ENCODE assay signal across 16 cellular contexts in the genomic region with DNA sequence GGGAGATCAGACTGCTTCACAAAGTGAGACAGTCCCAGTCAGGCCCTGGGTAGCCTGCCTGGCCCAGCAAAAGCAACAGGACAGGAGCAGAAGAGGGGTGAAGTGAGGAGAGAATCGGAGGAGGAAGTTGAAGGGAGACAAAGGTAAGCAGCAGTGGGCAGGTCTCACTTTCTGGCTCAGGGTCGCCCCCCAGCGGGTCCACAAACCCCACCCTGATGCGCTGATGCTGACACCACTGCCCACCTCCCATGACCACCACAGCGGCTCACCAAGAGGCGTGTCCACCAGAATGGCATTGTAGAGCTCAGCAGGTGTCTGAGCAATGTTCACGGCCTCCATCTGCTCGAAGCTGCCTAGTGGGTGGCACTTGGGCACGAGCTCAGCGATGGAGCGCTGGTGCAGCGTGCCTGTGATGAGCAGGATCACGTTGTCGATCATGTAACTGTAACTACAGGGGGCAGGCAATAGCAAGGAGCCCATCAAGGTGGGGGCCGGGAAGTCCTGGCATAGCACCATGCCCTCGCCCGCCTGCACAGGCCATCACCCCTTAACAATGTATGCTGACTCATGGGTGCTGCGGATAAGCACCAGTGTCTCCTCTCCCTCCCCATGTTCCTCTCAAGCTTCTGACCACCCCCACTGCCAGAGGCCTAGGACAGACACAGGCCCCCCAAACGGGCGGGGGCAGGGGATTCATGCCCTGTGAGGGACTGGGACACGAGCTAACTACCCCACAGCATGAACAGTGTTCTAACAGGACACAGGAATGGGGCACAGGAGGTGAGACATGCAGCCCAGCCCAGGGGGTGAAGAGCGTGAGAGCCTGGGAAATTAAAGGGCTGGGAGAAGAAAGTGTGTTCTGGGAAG. TPM values are rescaled to one million over a fixed set of nuclear protein-coding genes. Genes with fewer than 3 reads are reported as not detected.
A peak's percentile ranks its signal among the peaks of the same experiment; 100 is the strongest.
DNase-seq lines count a peak whose midpoint lies in the region; ATAC-seq and TF ChIP-seq lines count a peak whose summit lies in the region.
"Had no signal": no experiment of that assay in that cellular context is flagged by ENCODE, and none has a peak within 500 bp of the region (broad histone marks: within the 10 kb centered on the region; RNA-seq: fewer than 3 reads in every experiment).

No MANE protein-coding gene starts in this region.

- H2BK15ac ChIP-seq in IMR-90 (ENCODE audit: low read depth, low read length): no peak overlapping the region

- H2AK5ac ChIP-seq in IMR-90 (ENCODE audit: low read depth, low read length): no peak overlapping the region

- no peak overlapping the region; the same call in 1 of the 2 replicates for H3K18ac ChIP-seq in IMR-90 (ENCODE audit: low read depth, low read length)

- peaks cover 56% of the 10 kb centered on the region for H4K20me1 ChIP-seq in IMR-90 (ENCODE audit: insufficient read depth, low read length)
- peaks cover 94% of the 10 kb centered on the region for H4K20me1 ChIP-seq in smooth muscle cell (ENCODE audit: low read depth)

- 83% methylated on average over 4 of the region's 22 CpGs; no CpG with 5 or more reads in 1 of the 2 experiments for WGBS in IMR-90 (ENCODE audit: extremely low coverage in 2 of 2, insufficient read length in 1 of 2), 2 experiments
- WGBS in spleen, 5 donors: 87 to 91% (median 89%) methylated on average over 19 to 22 of the region's 22 CpGs
- 88% methylated on average over 22 of the region's 22 CpGs for WGBS in smooth muscle cell (ENCODE audit: low lambda C conversion rate)

- no peak overlapping the region for H4K5ac ChIP-seq in IMR-90 (ENCODE audit: low read depth, low read length)

- peaks cover 10% of the 10 kb centered on the region; the same call in 1 of the 2 replicates for H3K36me3 ChIP-seq in IMR-90 (ENCODE audit: control insufficient read depth, insufficient read depth, low read length)
- H3K36me3 ChIP-seq in adipocyte (ENCODE audit: control insufficient read depth, insufficient read depth, low read length, severe bottlenecking): peaks cover 27% of the 10 kb centered on the region
- H3K36me3 ChIP-seq in spleen: peaks cover 0 to 100% (median 64%) of the 10 kb centered on the region in 6 donors
- H3K36me3 ChIP-seq in smooth muscle cell (ENCODE audit: low read depth): no peaks in the 10 kb centered on the region

- H2AK9ac ChIP-seq in IMR-90 (replicated peaks; ENCODE audit: low read depth, low read length, poor library complexity): peak overlapping the region; percentile 63

- TF ChIP-seq POLR2A in IMR-90 (IDR thresholded peaks at IDR 0.05; ENCODE audit: low read depth, low read length): no peak
- TF ChIP-seq POLR2A in spleen (IDR thresholded peaks at IDR 0.05): no peak

- H3K9ac ChIP-seq in IMR-90 (ENCODE audit: low read depth, low read length) (no peak overlapping the region), adipocyte (ENCODE audit: low read length) (peak overlapping the region; percentile 31), smooth muscle cell (ENCODE audit: low read depth) (no peak overlapping the region)

- DNase-seq in IMR-90 (no peak), adipocyte (ENCODE audit: low read depth) (no peak), iPS-NIHi11 (ENCODE audit: low spot score) (peak; percentile 77), spleen (no peak), NCI-H1694 (lab: John Stamatoyannopoulos, UW) (no peak), smooth muscle cell (lab: John Stamatoyannopoulos, UW; ENCODE audit: unreplicated experiment) (no peak)
- DNase-seq: activated CD4-positive, alpha-beta memory T cell treated with anti-CD3 and anti-CD28 coated beads, Interleukin-2, amount 10 ng/mL, durations not matched to agents 7 days and 5 days; activated gamma-delta T cell; NCI-H1105 treated with DMSO at 0.1 percent for 48 hours; NCI-H446 treated with DMSO at 0.1 percent for 48 hours had no signal

- H3K27ac ChIP-seq in IMR-90 (ENCODE audit: insufficient read depth, low read length) (no peak overlapping the region), spleen (peak overlapping the region in 5 of 8 donors; percentile 27 to 74 (median 54)), smooth muscle cell (ENCODE audit: low read depth) (no peak overlapping the region)

- H3K4me2 ChIP-seq in IMR-90 (ENCODE audit: low read depth, low read length) (no peak overlapping the region), smooth muscle cell (no peak overlapping the region)

- no peak overlapping the region for H2BK120ac ChIP-seq in IMR-90 (ENCODE audit: low read depth, low read length)

- no peak overlapping the region for H4K8ac ChIP-seq in IMR-90 (ENCODE audit: low read depth in 2 of 2, low read length in 2 of 2)

- H2BK5ac ChIP-seq in IMR-90 (ENCODE audit: low read depth, low read length, poor library complexity, severe bottlenecking): no peak overlapping the region

- H2AFZ ChIP-seq in IMR-90 (replicated peaks; ENCODE audit: low read length, poor library complexity): no peak overlapping the region
- H2AFZ ChIP-seq in smooth muscle cell (ENCODE audit: low read depth): no peak overlapping the region

- POLR2A ChIA-PET in IMR-90 (lab: Charles Lee; ENCODE audit: unreplicated experiment): no interaction called here

- ATAC-seq in IMR-90 (ENCODE audit: low read depth): no peak
- no peak for ATAC-seq in HG03354 (IDR thresholded peaks at IDR 0.05; ENCODE audit: poor library complexity, severe bottlenecking, unreplicated experiment)

- in situ Hi-C loops in IMR-90 (cut with MboI; ENCODE audit: low sequenced_read_pairs): no loop called here

- H3K9me1 ChIP-seq in IMR-90 (ENCODE audit: insufficient read depth, low read length): peaks cover 8% of the 10 kb centered on the region; the same call in 1 of the 2 replicates

- H3K4ac ChIP-seq in IMR-90 (ENCODE audit: low read depth, low read length): no peak overlapping the region

- H3F3A ChIP-seq in smooth muscle cell (ENCODE audit: low read depth): no peaks in the 10 kb centered on the region

- peaks cover 40% of the 10 kb centered on the region for H3K4me1 ChIP-seq in IMR-90 (ENCODE audit: control insufficient read depth, insufficient read depth, low read length)
- H3K4me1 ChIP-seq in adipocyte (ENCODE audit: control insufficient read depth, insufficient read depth, low read length): peaks cover 66% of the 10 kb centered on the region
- peaks cover 25 to 90% (median 65%) of the 10 kb centered on the region in 6 donors for H3K4me1 ChIP-seq in spleen
- no peaks in the 10 kb centered on the region for H3K4me1 ChIP-seq in smooth muscle cell (ENCODE audit: low read depth)

- H3K79me1 ChIP-seq in IMR-90 (ENCODE audit: low read depth in 1 of 2, low read length in 2 of 2): peaks cover 0 to 65% of the 10 kb centered on the region in 2 experiments; a peak in 2 of 4 replicates

- H3K79me2 ChIP-seq in smooth muscle cell (ENCODE audit: low read depth): no peaks in the 10 kb centered on the region

- intact Hi-C loops in IMR-90 (cut with micrococcal nuclease) (no loop called here), spleen (cut with DNase I; ENCODE audit: low total_unique reads) (no loop called here)

- BruUV-seq in IMR-90 (replicated peaks; lab: Mats Ljungman, UMichigan): no TSS peak

- CTCF ChIA-PET in IMR-90 (lab: Yijun Ruan, JAX): no interaction called here

- no peak for TF ChIP-seq RAD21 in IMR-90 (IDR thresholded peaks at IDR 0.05; ENCODE audit: low read length)

- no peak for TF ChIP-seq CTCF in IMR-90 (conservative IDR thresholded peaks at IDR 0.05; ENCODE audit: low read depth, low read length)
- TF ChIP-seq CTCF in spleen (IDR thresholded peaks at IDR 0.05 in 8 of 11, conservative IDR thresholded peaks at IDR 0.05 in 3 of 11): no peak
- TF ChIP-seq CTCF in smooth muscle cell (IDR thresholded peaks at IDR 0.05; ENCODE audit: borderline replicate concordance, insufficient read depth, poor library complexity, severe bottlenecking): no peak

- no peaks in the 10 kb centered on the region for H3K9me3 ChIP-seq in IMR-90 (ENCODE audit: control insufficient read depth, insufficient read depth, low read length)
- H3K9me3 ChIP-seq in adipocyte (ENCODE audit: control insufficient read depth, low read length): no peaks in the 10 kb centered on the region
- no peaks in the 10 kb centered on the region for H3K9me3 ChIP-seq in spleen
- H3K9me3 ChIP-seq in smooth muscle cell (replicated peaks; ENCODE audit: low read depth): no peaks in the 10 kb centered on the region

- no peak overlapping the region for H2BK20ac ChIP-seq in IMR-90 (ENCODE audit: low read depth, low read length)

- H3K27me3 ChIP-seq in IMR-90 (ENCODE audit: control insufficient read depth, insufficient read depth, low read length) (no peaks in the 10 kb centered on the region), adipocyte (replicated peaks; ENCODE audit: control insufficient read depth, insufficient read depth, low read length) (no peaks in the 10 kb centered on the region), spleen (replicated peaks in 1 of 7) (no peaks in the 10 kb centered on the region), smooth muscle cell (ENCODE audit: low read depth) (no peaks in the 10 kb centered on the region)

- no peak overlapping the region for H3K4me3 ChIP-seq in IMR-90 (ENCODE audit: insufficient read depth, low read depth, low read length)
- no peak overlapping the region for H3K4me3 ChIP-seq in adipocyte (ENCODE audit: low read length)
- no peak overlapping the region for H3K4me3 ChIP-seq in spleen
- no peak overlapping the region for H3K4me3 ChIP-seq in smooth muscle cell

- no peak overlapping the region for H3K56ac ChIP-seq in IMR-90 (ENCODE audit: extremely low read depth, insufficient read depth, low read length)

- no peak overlapping the region for H4K91ac ChIP-seq in IMR-90 (ENCODE audit: insufficient read depth, low read depth, low read length)

- no peak overlapping the region for H3K23ac ChIP-seq in IMR-90 (ENCODE audit: low read depth, low read length)

- dilution Hi-C loops in IMR-90 (cut with HindIII; ENCODE audit: low sequenced_read_pairs, unreplicated experiment): no loop called here

- no peak overlapping the region for H3K14ac ChIP-seq in IMR-90 (replicated peaks; ENCODE audit: low read depth, low read length)

RNA-seq across cellular contexts. Expression of a gene that starts 13.6 kb away (rescaled TPM):
- total RNA-seq in IMR-90 (2012; rRNA removed) (not detected in 2 replicates), spleen (10 to 100 TPM in 1 of 7 donors, 1 to 10 TPM in 5, under 1 TPM in 1; 0.85 to 18.3 (median 4.7) TPM), smooth muscle cell (not detected in 2 replicates)
- polyA plus RNA-seq in IMR-90 (2012; rRNA removed) (0.26 and 0.27 TPM in 2 replicates), spleen (1 to 10 TPM; 1.7 to 4.1 (median 2.8) TPM), smooth muscle cell (not detected in 2 replicates)
- polyA plus RNA-seq in IMR-90 (2012; cell fraction: cytosol; rRNA removed): 0.12 TPM in 1 of 2 replicates, not detected in the other
- 0.47 and 0.60 TPM in 2 replicates for polyA plus RNA-seq in IMR-90 (2012; cell fraction: nucleus; rRNA removed; ENCODE audit: low replicate concordance)
- total RNA-seq: activated CD4-positive, alpha-beta memory T cell treated with anti-CD3 and anti-CD28 coated beads, Interleukin-2, amount 10 ng/mL, durations not matched to agents 7 days and 5 days; mononuclear cell had no signal

RNA-seq across cellular contexts. Expression of a gene that starts 28.2 kb away (rescaled TPM):
- 1.7 and 2.0 TPM in 2 replicates for total RNA-seq in IMR-90 (2012; rRNA removed)
- polyA plus RNA-seq in IMR-90 (2012; rRNA removed): 5.9 and 6.1 TPM in 2 replicates
- polyA plus RNA-seq in IMR-90 (2012; cell fraction: cytosol; rRNA removed): 4.2 and 9.4 TPM in 2 replicates
- polyA plus RNA-seq in IMR-90 (2012; cell fraction: nucleus; rRNA removed; ENCODE audit: low replicate concordance): 16.9 and 38.6 TPM in 2 replicates
- total RNA-seq in spleen: 10 to 100 TPM in 6 of 7 donors, 1 to 10 TPM in 1; 9.5 to 31.2 (median 20.6) TPM
- 1 to 10 TPM; 2.1 to 6.0 (median 2.3) TPM for polyA plus RNA-seq in spleen
- 7.1 and 7.9 TPM in 2 replicates for total RNA-seq in smooth muscle cell
- polyA plus RNA-seq in smooth muscle cell: 14.2 and 15.7 TPM in 2 replicates

RNA-seq across cellular contexts. Expression of a gene that starts 36.5 kb away (rescaled TPM):
- 112 and 128 TPM in 2 replicates for total RNA-seq in IMR-90 (2012; rRNA removed)
- 123 and 124 TPM in 2 replicates for polyA plus RNA-seq in IMR-90 (2012; rRNA removed)
- 207 and 212 TPM in 2 replicates for polyA plus RNA-seq in IMR-90 (2012; cell fraction: cytosol; rRNA removed)
- polyA plus RNA-seq in IMR-90 (2012; cell fraction: nucleus; rRNA removed; ENCODE audit: low replicate concordance): 94.6 and 127 TPM in 2 replicates
- 100 to 1,000 TPM in 5 of 7 donors, 10 to 100 TPM in 2; 97.5 to 133 (median 114) TPM for total RNA-seq in spleen
- polyA plus RNA-seq in spleen: 10 to 100 TPM; 37.3 to 68.6 (median 40.1) TPM
- total RNA-seq in smooth muscle cell: 74.7 and 96.8 TPM in 2 replicates
- polyA plus RNA-seq in smooth muscle cell: 114 and 128 TPM in 2 replicates

RNA-seq across cellular contexts. Expression of a gene that starts 38.9 kb away (rescaled TPM):
- not detected in 2 replicates for total RNA-seq in IMR-90 (2012; rRNA removed)
- polyA plus RNA-seq in IMR-90 (2012; rRNA removed): not detected in 2 replicates
- not detected in 2 replicates for polyA plus RNA-seq in IMR-90 (2012; cell fraction: cytosol; rRNA removed)
- polyA plus RNA-seq in IMR-90 (2012; cell fraction: nucleus; rRNA removed; ENCODE audit: low replicate concordance): not detected in 2 replicates
- total RNA-seq in spleen: under 1 TPM in 1 of 7 donors, not detected in 6; 0.91 TPM
- polyA plus RNA-seq in spleen: under 1 TPM; 0.15 to 0.30 (median 0.22) TPM
- total RNA-seq in smooth muscle cell: not detected in 2 replicates
- polyA plus RNA-seq in smooth muscle cell: not detected in 2 replicates
- total RNA-seq: activated CD4-positive, alpha-beta memory T cell treated with anti-CD3 and anti-CD28 coated beads, Interleukin-2, amount 10 ng/mL, durations not matched to agents 7 days and 5 days; cerebellum; mononuclear cell; sciatic nerve; T-helper 2 cell treated with Interferon-gamma antibody and Interleukin-4, amounts not matched to agents 100 ng/mL and 5 ng/mL, for 36 hours had no signal
- polyA plus RNA-seq: esophagus had no signal

RNA-seq across cellular contexts. Expression of a gene that starts 51.2 kb away (rescaled TPM):
- total RNA-seq in IMR-90 (2012; rRNA removed): 0.54 and 0.56 TPM in 2 replicates
- polyA plus RNA-seq in IMR-90 (2012; rRNA removed): 2.2 and 2.4 TPM in 2 replicates
- 2.0 and 3.4 TPM in 2 replicates for polyA plus RNA-seq in IMR-90 (2012; cell fraction: cytosol; rRNA removed)
- polyA plus RNA-seq in IMR-90 (2012; cell fraction: nucleus; rRNA removed; ENCODE audit: low replicate concordance): 1.8 and 2.4 TPM in 2 replicates
- 10 to 100 TPM in 3 of 7 donors, 1 to 10 TPM in 4; 2.5 to 13.9 (median 9.9) TPM for total RNA-seq in spleen
- polyA plus RNA-seq in spleen: 10 to 100 TPM in 1 of 3 donors, 1 to 10 TPM in 2; 5.6 to 11.4 (median 7.2) TPM
- total RNA-seq in smooth muscle cell: 1.9 TPM in 2 replicates
- polyA plus RNA-seq in smooth muscle cell: 1.3 and 2.7 TPM in 2 replicates
- total RNA-seq: activated CD4-positive, alpha-beta memory T cell treated with anti-CD3 and anti-CD28 coated beads, Interleukin-2, amount 10 ng/mL, durations not matched to agents 7 days and 5 days; T-helper 2 cell treated with Interferon-gamma antibody and Interleukin-4, amounts not matched to agents 100 ng/mL and 5 ng/mL, for 36 hours had no signal

Comparison
In these comparisons a context has a peak if more than half of its experiments do, and no peak if none do; other contexts are left out.
1. H3K27ac ChIP-seq: peak in spleen (5 of 8); none in IMR-90 (single experiment) and smooth muscle cell (single experiment).